In the genomic region with DNA sequence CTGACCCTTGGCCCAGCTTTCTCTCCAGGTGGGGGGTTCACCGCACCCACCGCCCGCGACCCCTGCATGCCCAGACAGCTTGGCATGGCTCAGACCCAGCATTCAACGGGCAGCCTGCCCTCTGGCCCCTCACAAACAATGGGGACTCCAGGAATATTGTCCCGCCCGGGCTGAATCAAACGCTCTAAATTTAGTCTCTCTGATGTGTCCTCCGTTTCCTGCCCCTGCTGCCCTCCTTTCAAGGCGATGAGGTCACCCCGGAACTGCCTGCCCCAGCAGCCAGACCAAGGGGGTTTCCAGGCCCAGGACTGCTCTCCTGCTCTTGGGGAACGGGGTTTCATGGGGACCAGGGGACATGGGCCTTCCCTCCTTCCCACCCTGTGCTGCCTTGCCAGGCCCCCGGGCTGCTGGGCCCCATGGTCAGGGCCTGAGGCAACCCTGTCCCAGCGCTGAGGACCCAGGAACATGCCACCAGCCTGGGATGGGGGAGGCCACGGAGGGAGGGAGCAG, we compare ENCODE assay signal across 8 cellular contexts. TPM values are rescaled to one million over a fixed set of nuclear protein-coding genes. Genes with fewer than 3 reads are reported as not detected.
DNase-seq lines count a peak whose midpoint lies in the region; ATAC-seq and TF ChIP-seq lines count a peak whose summit lies in the region.

No MANE protein-coding gene starts in this region.

- H3K27ac ChIP-seq in BLaER1 treated with 17β-estradiol and CSF1 and Interleukin-3, amounts not matched to agents 10 nM and 100 nM: peak overlapping the region in 5 of 11 experiments; percentile 13 to 72 (median 54); a peak in 7 of 22 replicates
- H3K27ac ChIP-seq in prostate gland: peak overlapping the region in 1 of 2 donors; percentile 53

- H3K4me3 Mint-ChIP-seq in HFFc6: peak overlapping the region; percentile 72
- peak overlapping the region; percentile 61 for H3K4me3 Mint-ChIP-seq in activated T-cell treated with anti-CD3 and anti-CD28 coated beads, Interleukin-2, amount 50 U/mL, for 4 hours

- H3K27ac Mint-ChIP-seq in HFFc6: peak overlapping the region; percentile 94

- peaks cover 0 to 84% (median 39%) of the 10 kb centered on the region in 11 experiments; a peak in 16 of 22 replicates for H4K20me1 ChIP-seq in BLaER1 treated with 17β-estradiol and CSF1 and Interleukin-3, amounts not matched to agents 10 nM and 100 nM

- peaks cover 39% of the 10 kb centered on the region for H3K4me1 Mint-ChIP-seq in HFFc6 (ENCODE audit: low read depth)
- H3K4me1 Mint-ChIP-seq in activated T-cell treated with anti-CD3 and anti-CD28 coated beads, Interleukin-2, amount 50 U/mL, for 4 hours (ENCODE audit: low read depth): peaks cover 21% of the 10 kb centered on the region

- TF ChIP-seq CTCF in HFFc6 (IDR thresholded peaks at IDR 0.05) (no peak), prostate gland (IDR thresholded peaks at IDR 0.05) (no peak)

- DNase-seq in HFFc6 (peak; percentile 33), Right ventricle myocardium inferior (ENCODE audit: missing footprints) (no peak), COLO829 (ENCODE audit: low spot score) (no peak), prostate gland (ENCODE audit: low spot score) (no peak)
- DNase-seq in activated T-cell treated with anti-CD3 and anti-CD28 coated beads, Interleukin-2, amount 50 U/mL, for 4 hours: peak; percentile 36
- peak; percentile 61 for DNase-seq in stimulated activated naive CD8-positive, alpha-beta T cell treated with anti-CD3 and anti-CD28 coated beads, Interleukin-15, Interleukin-2, amounts not matched to agents 100 U/mL and 50 U/mL, for 24 hours

- no peaks in the 10 kb centered on the region for H3K36me3 Mint-ChIP-seq in HFFc6 (ENCODE audit: low read depth)
- no peaks in the 10 kb centered on the region for H3K36me3 Mint-ChIP-seq in activated T-cell treated with anti-CD3 and anti-CD28 coated beads, Interleukin-2, amount 50 U/mL, for 4 hours (ENCODE audit: insufficient read depth)

- no peaks in the 10 kb centered on the region for H3K9me3 ChIP-seq in BLaER1 treated with 17β-estradiol and CSF1 and Interleukin-3, amounts not matched to agents 10 nM and 100 nM (replicated peaks in 1 of 11)
- no peaks in the 10 kb centered on the region for H3K9me3 ChIP-seq in prostate gland

- H3K4me2 ChIP-seq in BLaER1 treated with 17β-estradiol and CSF1 and Interleukin-3, amounts not matched to agents 10 nM and 100 nM: peak overlapping the region; percentile 67 to 86 (median 81)

- H3K36me3 ChIP-seq in BLaER1 treated with 17β-estradiol and CSF1 and Interleukin-3, amounts not matched to agents 10 nM and 100 nM: no peaks in the 10 kb centered on the region
- H3K36me3 ChIP-seq in prostate gland: no peaks in the 10 kb centered on the region

- 0 out of 20 replicates have a peak overlapping the region, but pooled peaks of 2 of the 10 experiments have one; percentile 9 to 12 for H3K4me3 ChIP-seq in BLaER1 treated with 17β-estradiol and CSF1 and Interleukin-3, amounts not matched to agents 10 nM and 100 nM
- H3K4me3 ChIP-seq in prostate gland: no peak overlapping the region

- no peak for TF ChIP-seq POLR2A in prostate gland (IDR thresholded peaks at IDR 0.05)

- no peaks in the 10 kb centered on the region for H3K9me3 Mint-ChIP-seq in HFFc6
- H3K9me3 Mint-ChIP-seq in activated T-cell treated with anti-CD3 and anti-CD28 coated beads, Interleukin-2, amount 50 U/mL, for 4 hours: no peaks in the 10 kb centered on the region

- peak overlapping the region in 8 of 11 experiments; percentile 32 to 64 (median 54); a peak in 13 of 22 replicates for H3K9ac ChIP-seq in BLaER1 treated with 17β-estradiol and CSF1 and Interleukin-3, amounts not matched to agents 10 nM and 100 nM

- no peaks in the 10 kb centered on the region for H3K27me3 Mint-ChIP-seq in HFFc6 (ENCODE audit: insufficient read depth)
- peaks cover 23% of the 10 kb centered on the region for H3K27me3 Mint-ChIP-seq in activated T-cell treated with anti-CD3 and anti-CD28 coated beads, Interleukin-2, amount 50 U/mL, for 4 hours (ENCODE audit: low read depth)

- peak; percentile 35 to 67 for ATAC-seq in activated T-cell treated with anti-CD3 and anti-CD28 coated beads, Interleukin-2, amount 50 U/mL, for 4 hours
- ATAC-seq in Right ventricle myocardium inferior (peak; percentile 49), HG03097 (IDR thresholded peaks at IDR 0.05; ENCODE audit: low FRiP score, unreplicated experiment) (no peak)
- peak; percentile 62 for ATAC-seq in stimulated activated naive CD8-positive, alpha-beta T cell treated with anti-CD3 and anti-CD28 coated beads, Interleukin-15, Interleukin-2, amounts not matched to agents 100 U/mL and 50 U/mL, for 24 hours

- peaks cover 31 to 41% (median 35%) of the 10 kb centered on the region in 10 experiments for H3K4me1 ChIP-seq in BLaER1 treated with 17β-estradiol and CSF1 and Interleukin-3, amounts not matched to agents 10 nM and 100 nM
- peaks cover 7% of the 10 kb centered on the region for H3K4me1 ChIP-seq in prostate gland (replicated peaks)

- intact Hi-C loops in Right ventricle myocardium inferior (cut with DNase I) (no loop called here), prostate gland (cut with DNase I) (no loop called here)

- WGBS in prostate gland: 41% methylated on average over 15 of the region's 15 CpGs

- H3K27me3 ChIP-seq in BLaER1 treated with 17β-estradiol and CSF1 and Interleukin-3, amounts not matched to agents 10 nM and 100 nM: peaks cover 59 to 81% (median 71%) of the 10 kb centered on the region in 11 experiments
- no peaks in the 10 kb centered on the region for H3K27me3 ChIP-seq in prostate gland (replicated peaks; ENCODE audit: insufficient read depth)

RNA-seq across cellular contexts. Expression of gene PDGFB, which starts 10.1 kb away (rescaled TPM):
- not detected for total RNA-seq in HFFc6 (2021; fragmentation: NEBNext Ultra II Directional; extraction: Animal tissue kit (Norgen Biotek cat#: 25700))
- 1 to 10 TPM in 1 of 3 donors, under 1 TPM in 2; 0.35 to 2.1 (median 0.84) TPM for total RNA-seq in activated T-cell treated with anti-CD3 and anti-CD28 coated beads, Interleukin-2, amount 50 U/mL, for 4 hours
- 19.7 TPM for total RNA-seq in Right ventricle myocardium inferior
- total RNA-seq in prostate gland: 10 to 100 TPM in 1 of 2 donors, 1 to 10 TPM in 1; 9.9 to 16.4 TPM

Comparison
In these comparisons a context has a peak if more than half of its experiments do, and no peak if none do; other contexts are left out.
1. DNase-seq: peak in HFFc6 (single experiment), activated T-cell treated with anti-CD3 and anti-CD28 coated beads, Interleukin-2, amount 50 U/mL, for 4 hours (single experiment) and stimulated activated naive CD8-positive, alpha-beta T cell treated with anti-CD3 and anti-CD28 coated beads, Interleukin-15, Interleukin-2, amounts not matched to agents 100 U/mL and 50 U/mL, for 24 hours (single experiment); none in Right ventricle myocardium inferior (single experiment), COLO829 (single experiment) and prostate gland (single experiment).